Comparison of ENCODE assay signal across 1 cellular context in genomic region chr14:105283899-105284298, GRCh38.
TF ChIP-seq lines count a peak whose summit lies in the region.

No MANE protein-coding gene starts in this region.

TF ChIP-seq in SK-N-SH, 30 proteins besides CTCF, POLR2A, EP300 and RAD21 (continued from another document):
- no peak for TF ChIP-seq IRF3 (IDR thresholded peaks at IDR 0.05; ENCODE audit: low read depth, low read length)
- TF ChIP-seq TAF1 (IDR thresholded peaks at IDR 0.05; ENCODE audit: borderline replicate concordance, low read depth, low read length), result no peak
- TF ChIP-seq FOXM1 (IDR thresholded peaks at IDR 0.05; ENCODE audit: low read depth), result no peak
- no peak for TF ChIP-seq GATA2 (CRISPR knock-in tag; IDR thresholded peaks at IDR 0.05)
- TF ChIP-seq JUND (IDR thresholded peaks at IDR 0.05), result no peak
- TF ChIP-seq FOXJ3 (CRISPR knock-in tag; IDR thresholded peaks at IDR 0.05), result no peak
- no peak for TF ChIP-seq MXI1 (IDR thresholded peaks at IDR 0.05; ENCODE audit: low read depth, low read length)
- TF ChIP-seq GABPA (IDR thresholded peaks at IDR 0.05; ENCODE audit: low read depth), result no peak
- TF ChIP-seq NRF1 (IDR thresholded peaks at IDR 0.05; ENCODE audit: low read depth, low read length), result no peak
- no peak for TF ChIP-seq CHD2 (IDR thresholded peaks at IDR 0.05; ENCODE audit: low read length, partially characterized antibody)
- TF ChIP-seq ZBTB33 (IDR thresholded peaks at IDR 0.05; ENCODE audit: borderline replicate concordance, low read depth), result no peak
